ENCODE assay signal across 9 cellular contexts in the genomic region with DNA sequence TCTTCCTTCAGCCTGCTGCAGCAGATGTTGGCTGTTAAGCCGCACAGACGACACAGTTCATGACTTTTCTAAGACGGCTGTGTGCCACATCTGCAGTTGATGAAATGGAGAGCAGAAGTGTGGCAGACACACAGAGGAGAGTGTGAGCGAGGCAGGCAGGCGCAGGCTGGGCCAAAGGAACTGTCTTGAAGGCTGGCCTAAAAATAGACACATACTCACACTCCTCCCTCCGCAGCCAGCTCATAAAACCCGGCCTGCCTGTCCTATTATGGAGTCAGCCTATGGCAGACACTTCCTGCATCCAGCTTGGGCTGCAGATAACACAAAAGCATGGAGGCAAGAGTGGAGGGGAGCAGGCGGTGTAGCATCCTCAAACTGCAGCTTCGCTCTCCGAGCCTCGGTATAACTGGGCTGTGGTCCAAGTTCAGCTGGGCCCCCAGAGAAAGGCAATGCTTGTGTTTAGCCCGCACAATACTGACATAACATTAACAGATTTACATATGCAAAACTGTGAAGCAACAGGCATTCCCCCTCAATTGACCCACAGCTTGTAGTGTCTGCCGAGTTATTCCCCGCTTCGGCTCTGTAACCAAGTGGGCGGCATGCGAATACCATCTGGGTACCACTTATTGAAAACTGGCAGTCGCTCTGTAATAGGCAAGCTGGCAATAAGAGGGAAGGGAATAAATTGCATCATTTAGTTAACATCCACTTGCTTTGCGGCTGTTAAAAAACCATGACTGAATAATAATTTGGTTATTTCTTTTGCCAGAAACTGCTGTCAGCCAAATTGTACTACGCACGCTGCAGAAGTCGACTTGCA. TPM values are rescaled to one million over a fixed set of nuclear protein-coding genes. Genes with fewer than 3 reads are reported as not detected.
DNase-seq lines count a peak whose midpoint lies in the region; ATAC-seq, FAIRE-seq and TF ChIP-seq lines count a peak whose summit lies in the region.
"Had no signal": no experiment of that assay in that cellular context is flagged by ENCODE, and none has a peak within 500 bp of the region (broad histone marks: within the 10 kb centered on the region; RNA-seq: fewer than 3 reads in every experiment).

No MANE protein-coding gene starts in this region.

- 81% methylated on average over 22 of the region's 22 CpGs for WGBS in liver
- 98% methylated on average over 22 of the region's 22 CpGs for WGBS in HepG2 (ENCODE audit: low lambda C conversion rate)

- no peak overlapping the region for H3K4me3 Mint-ChIP-seq in T-helper 17 cell
- H3K4me3 Mint-ChIP-seq in Calu3 (ENCODE audit: low read depth, unreplicated experiment): no peak overlapping the region
- no peak overlapping the region for H3K4me3 Mint-ChIP-seq in activated naive CD4-positive, alpha-beta T cell treated with anti-CD3 and anti-CD28 coated beads, Interleukin-2, amount 10 ng/mL, durations not matched to agents 7 days and 5 days
- H3K4me3 Mint-ChIP-seq: activated naive CD8-positive, alpha-beta T cell treated with anti-CD3 and anti-CD28 coated beads, Interleukin-2, amount 10 ng/mL, durations not matched to agents 7 days and 5 days had no signal

- TF ChIP-seq CTCF in liver (IDR thresholded peaks at IDR 0.05; ENCODE audit: low read depth, low read length, missing input control) (no peak), HepG2 (CRISPR knock-in tag; IDR thresholded peaks at IDR 0.05) (no peak), omental fat pad (IDR thresholded peaks at IDR 0.05) (no peak), Calu3 (IDR thresholded peaks at IDR 0.05; ENCODE audit: unreplicated experiment) (no peak)

- FAIRE-seq in HepG2 (lab: Jason Lieb, UNC): no peak

- peaks cover 5% of the 10 kb centered on the region for H3K4me1 Mint-ChIP-seq in T-helper 17 cell
- peaks cover 31% of the 10 kb centered on the region for H3K4me1 Mint-ChIP-seq in Calu3 (ENCODE audit: low read depth, unreplicated experiment)
- H3K4me1 Mint-ChIP-seq in activated naive CD4-positive, alpha-beta T cell treated with anti-CD3 and anti-CD28 coated beads, Interleukin-2, amount 10 ng/mL, durations not matched to agents 7 days and 5 days: peaks cover 12% of the 10 kb centered on the region

- no peak overlapping the region for H3K27ac ChIP-seq in liver (ENCODE audit: low read depth in 1 of 2, low read length in 2 of 2)
- H3K27ac ChIP-seq in HepG2 (ENCODE audit: extremely low read length, insufficient read depth, low read length): no peak overlapping the region

- POLR2A ChIA-PET in HepG2 (lab: Yijun Ruan, JAX): no interaction called here

- BruUV-seq in HepG2 (replicated peaks; lab: Mats Ljungman, UMichigan) (no TSS peak), Calu3 (replicated peaks; lab: Mats Ljungman, UMichigan) (no TSS peak)

- H3K9me3 ChIP-seq in liver (ENCODE audit: control insufficient read depth in 4 of 4, low read length in 3 of 4) (no peaks in the 10 kb centered on the region), HepG2 (ENCODE audit: low read length) (no peaks in the 10 kb centered on the region), T-helper 17 cell (ENCODE audit: control insufficient read depth, low read length, poor library complexity, severe bottlenecking) (no peaks in the 10 kb centered on the region)

- peaks cover 8 to 27% (median 26%) of the 10 kb centered on the region in 4 donors for H3K4me1 ChIP-seq in liver (ENCODE audit: control insufficient read depth in 4 of 4, insufficient read depth in 4 of 4, low read length in 3 of 4)
- H3K4me1 ChIP-seq in HepG2 (ENCODE audit: insufficient read depth, low read length): peaks cover 52% of the 10 kb centered on the region

- H2AFZ ChIP-seq in HepG2 (ENCODE audit: low read length): no peak overlapping the region

- CTCF ChIA-PET in HepG2 (lab: Yijun Ruan, JAX; ENCODE audit: low intra/inter-chr PET ratio, low total read pairs) (no interaction called here), Calu3 (lab: Charles Lee) (no interaction called here)
- CTCF ChIA-PET in activated naive CD4-positive, alpha-beta T cell treated with anti-CD3 and anti-CD28 coated beads, Interleukin-2, amount 10 ng/mL, durations not matched to agents 7 days and 5 days (lab: Charles Lee): no interaction called here

- in situ Hi-C loops in HepG2 (cut with HindIII; ENCODE audit: extremely low pct_ligation_motif_present, low pct_unique_long_range_greater_than_20kb): no loop called here

- peak in 1 of 2 donors; percentile 19 for TF ChIP-seq RAD21 in liver (IDR thresholded peaks at IDR 0.05)
- no peak for TF ChIP-seq RAD21 in HepG2 (CRISPR knock-in tag; IDR thresholded peaks at IDR 0.05)

- ATAC-seq in HepG2 (no peak), HG03521 (IDR thresholded peaks at IDR 0.05; ENCODE audit: unreplicated experiment) (peak; percentile 66), T-helper 17 cell (peak; percentile 35), omental fat pad (ENCODE audit: low FRiP score) (peak; percentile 81)

- H3K4me3 ChIP-seq in liver (ENCODE audit: low read depth in 1 of 3, low read length in 3 of 3) (no peak overlapping the region), HepG2 (replicated peaks in 1 of 3; ENCODE audit: insufficient read depth in 1 of 3, low read depth in 2 of 3, low read length in 3 of 3) (no peak overlapping the region)

- no peak for TF ChIP-seq POLR2A in HepG2 (IDR thresholded peaks at IDR 0.05; ENCODE audit: insufficient read depth in 1 of 2, low read depth in 2 of 2, low read length in 2 of 2)

- H3K4me2 ChIP-seq in HepG2 (ENCODE audit: low read depth, low read length): no peak overlapping the region

- peaks cover 3% of the 10 kb centered on the region; the same call in 1 of the 2 replicates for H4K20me1 ChIP-seq in HepG2 (ENCODE audit: insufficient read depth, low read length)

- H3K36me3 Mint-ChIP-seq in T-helper 17 cell (ENCODE audit: low read depth): no peaks in the 10 kb centered on the region
- no peaks in the 10 kb centered on the region for H3K36me3 Mint-ChIP-seq in Calu3 (ENCODE audit: insufficient read depth, unreplicated experiment)
- peaks cover 6% of the 10 kb centered on the region for H3K36me3 Mint-ChIP-seq in activated naive CD4-positive, alpha-beta T cell treated with anti-CD3 and anti-CD28 coated beads, Interleukin-2, amount 10 ng/mL, durations not matched to agents 7 days and 5 days

- H3K36me3 ChIP-seq in liver (ENCODE audit: control insufficient read depth in 4 of 4, insufficient read depth in 3 of 4, low read depth in 1 of 4, low read length in 3 of 4) (no peaks in the 10 kb centered on the region), HepG2 (replicated peaks in 1 of 2; ENCODE audit: control insufficient read depth in 1 of 2, insufficient read depth in 2 of 2, low read length in 2 of 2) (peaks cover 7 to 9% of the 10 kb centered on the region in 2 experiments; a peak in 3 of 5 replicates)

- H3K27me3 ChIP-seq in liver (ENCODE audit: control insufficient read depth in 4 of 4, insufficient read depth in 4 of 4, low read length in 3 of 4): no peaks in the 10 kb centered on the region
- no peaks in the 10 kb centered on the region; a peak in 1 of 5 replicates for H3K27me3 ChIP-seq in HepG2 (ENCODE audit: control insufficient read depth in 1 of 2, insufficient read depth in 2 of 2, low read length in 2 of 2)

- H3K27me3 Mint-ChIP-seq in T-helper 17 cell (no peaks in the 10 kb centered on the region), Calu3 (ENCODE audit: unreplicated experiment) (no peaks in the 10 kb centered on the region)
- no peaks in the 10 kb centered on the region for H3K27me3 Mint-ChIP-seq in activated naive CD4-positive, alpha-beta T cell treated with anti-CD3 and anti-CD28 coated beads, Interleukin-2, amount 10 ng/mL, durations not matched to agents 7 days and 5 days
- H3K27me3 Mint-ChIP-seq: activated naive CD8-positive, alpha-beta T cell treated with anti-CD3 and anti-CD28 coated beads, Interleukin-2, amount 10 ng/mL, durations not matched to agents 7 days and 5 days had no signal

- H3K9ac ChIP-seq in liver (ENCODE audit: low read depth in 1 of 2, low read length in 2 of 2) (no peak overlapping the region), HepG2 (ENCODE audit: insufficient read depth, low read depth, low read length) (no peak overlapping the region)

- H3K27ac Mint-ChIP-seq in T-helper 17 cell (no peak overlapping the region), Calu3 (ENCODE audit: unreplicated experiment) (no peak overlapping the region)
- no peak overlapping the region for H3K27ac Mint-ChIP-seq in activated naive CD4-positive, alpha-beta T cell treated with anti-CD3 and anti-CD28 coated beads, Interleukin-2, amount 10 ng/mL, durations not matched to agents 7 days and 5 days
- H3K27ac Mint-ChIP-seq: activated naive CD8-positive, alpha-beta T cell treated with anti-CD3 and anti-CD28 coated beads, Interleukin-2, amount 10 ng/mL, durations not matched to agents 7 days and 5 days had no signal

- DNase-seq in HepG2 (ENCODE audit: low spot score) (no peak), T-helper 17 cell (no peak), fibroblast of the conjunctiva (ENCODE audit: low read depth) (peak; percentile 88), omental fat pad (ENCODE audit: low spot score) (no peak), Calu3 (no peak)
- no peak for DNase-seq in activated naive CD4-positive, alpha-beta T cell treated with anti-CD3 and anti-CD28 coated beads, Interleukin-2, amount 10 ng/mL, durations not matched to agents 7 days and 5 days
- DNase-seq: activated naive CD8-positive, alpha-beta T cell treated with anti-CD3 and anti-CD28 coated beads, Interleukin-2, amount 10 ng/mL, durations not matched to agents 7 days and 5 days had no signal

- H3K79me2 ChIP-seq in HepG2 (ENCODE audit: insufficient read depth, low read length): peaks cover 35% of the 10 kb centered on the region

- intact Hi-C loops in HepG2 (cut with micrococcal nuclease; ENCODE audit: unreplicated experiment) (no loop called here), Calu3 (cut with micrococcal nuclease; ENCODE audit: unreplicated experiment) (no loop called here)

- TF ChIP-seq EP300 in HepG2 (IDR thresholded peaks at IDR 0.05; ENCODE audit: low read depth in 2 of 2, low read length in 2 of 2) (no peak), HepG2 (CRISPR knock-in tag; IDR thresholded peaks at IDR 0.05; ENCODE audit: borderline replicate concordance) (no peak)

- H3K9me3 Mint-ChIP-seq in Calu3 (ENCODE audit: low read depth, unreplicated experiment): no peaks in the 10 kb centered on the region
- H3K9me3 Mint-ChIP-seq in activated naive CD4-positive, alpha-beta T cell treated with anti-CD3 and anti-CD28 coated beads, Interleukin-2, amount 10 ng/mL, durations not matched to agents 7 days and 5 days: no peaks in the 10 kb centered on the region
- H3K9me3 Mint-ChIP-seq: activated naive CD8-positive, alpha-beta T cell treated with anti-CD3 and anti-CD28 coated beads, Interleukin-2, amount 10 ng/mL, durations not matched to agents 7 days and 5 days had no signal

RNA-seq across cellular contexts. Expression of a gene that starts 40.8 kb away (rescaled TPM):
- total RNA-seq in liver (10 to 100 TPM; 33.5 to 35.4 TPM), HepG2 (2016; rRNA removed; fragmentation: Illumina TruSeq; extraction: Trizol) (43.3 and 59.0 TPM in 2 replicates), T-helper 17 cell (100 to 1,000 TPM; 377 to 395 TPM), omental fat pad (100 to 1,000 TPM in 1 of 4 donors, 10 to 100 TPM in 3; 72.4 to 128 (median 76.7) TPM), Calu3 (2022) (81.6 and 82.8 TPM in 2 replicates)
- polyA plus RNA-seq in liver (10 to 100 TPM in 1 of 2 donors, 1 to 10 TPM in 1; 4.9 to 30.5 TPM), HepG2 (2011; rRNA removed) (36.0 and 40.4 TPM in 2 replicates)
- total RNA-seq in HepG2 (2016; cell fraction: cytosol; rRNA removed; fragmentation: Illumina TruSeq; extraction: Trizol; ENCODE audit: low read depth): 67.9 and 68.5 TPM in 2 replicates
- total RNA-seq in HepG2 (2016; cell fraction: insoluble cytoplasmic fraction; rRNA removed; fragmentation: Illumina TruSeq; extraction: Trizol): 31.5 and 57.5 TPM in 2 replicates
- total RNA-seq in HepG2 (2016; cell fraction: membrane; rRNA removed; fragmentation: Illumina TruSeq; extraction: Trizol): 36.5 and 36.9 TPM in 2 replicates
- total RNA-seq in HepG2 (2016; cell fraction: nucleus; rRNA removed; fragmentation: Illumina TruSeq; extraction: Trizol): 164 and 179 TPM in 2 replicates
- 17.7 and 19.3 TPM in 2 replicates for polyA plus RNA-seq in HepG2 (2011; cell fraction: cytosol; rRNA removed)
- polyA plus RNA-seq in HepG2 (2011; cell fraction: nucleus; rRNA removed): 47.8 and 58.3 TPM in 2 replicates
- polyA plus RNA-seq in HepG2 (2012): 24.3 and 27.6 TPM in 2 replicates
- polyA plus RNA-seq in HepG2 (2016; cell fraction: cytosol; fragmentation: Illumina TruSeq; extraction: Trizol; ENCODE audit: low read depth): 3.3 and 4.6 TPM in 2 replicates
- 21.9 and 24.7 TPM in 2 replicates for polyA plus RNA-seq in HepG2 (2016; cell fraction: insoluble cytoplasmic fraction; fragmentation: Illumina TruSeq; extraction: Trizol; ENCODE audit: low read depth)
- polyA plus RNA-seq in HepG2 (2016; cell fraction: membrane; fragmentation: Illumina TruSeq; extraction: Trizol; ENCODE audit: low read depth): 9.9 and 11.0 TPM in 2 replicates
- 28.9 and 32.7 TPM in 2 replicates for polyA plus RNA-seq in HepG2 (2016; cell fraction: nucleus; fragmentation: Illumina TruSeq; extraction: Trizol; ENCODE audit: insufficient read depth, low read depth)
- 35.8 and 181 TPM in 2 replicates for polyA minus RNA-seq in HepG2 (2011; rRNA and poly(A)+ RNA removed; ENCODE audit: low replicate concordance)
- polyA minus RNA-seq in HepG2 (2011; cell fraction: cytosol; rRNA and poly(A)+ RNA removed): 64.7 and 68.5 TPM in 2 replicates
- 528 and 568 TPM in 2 replicates for polyA minus RNA-seq in HepG2 (2011; cell fraction: nucleus; rRNA and poly(A)+ RNA removed)
